1 cellular context compared by ENCODE assay signal in the genomic region with DNA sequence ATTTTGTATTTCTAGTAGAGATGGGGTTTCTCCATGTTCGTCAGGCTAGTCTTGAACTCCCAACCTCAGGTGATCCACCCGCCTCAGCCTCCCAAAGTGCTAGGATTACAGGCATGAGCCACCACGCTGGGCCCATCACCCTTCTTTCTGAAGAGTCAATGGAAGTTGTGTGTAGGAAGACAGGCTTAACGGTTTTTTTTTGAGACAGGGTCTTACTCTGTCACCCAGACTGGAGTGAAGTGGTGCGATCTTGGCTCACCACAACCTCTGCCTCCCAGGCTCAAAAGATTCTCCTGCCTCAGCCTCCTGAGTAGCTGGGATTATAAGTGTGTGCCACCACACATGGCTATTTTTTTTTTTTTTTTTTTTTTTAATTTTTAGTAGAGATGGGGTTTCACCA.
TF ChIP-seq lines count a peak whose summit lies in the region.

No MANE protein-coding gene starts in this region.

TF ChIP-seq in HepG2, 621 proteins besides CTCF, POLR2A, EP300 and RAD21:
- TF ChIP-seq SAP130 (CRISPR knock-in tag; IDR thresholded peaks at IDR 0.05; ENCODE audit: low read depth), result 0 out of 2 replicates have a peak, but pooled peaks have one; percentile 19
